8 cellular contexts compared by ENCODE assay signal in genomic region chr12:6684609-6685008, GRCh38. TPM values are rescaled to one million over a fixed set of nuclear protein-coding genes. Genes with fewer than 3 reads are reported as not detected.
DNase-seq lines count a peak whose midpoint lies in the region; ATAC-seq lines count a peak whose summit lies in the region.

No MANE protein-coding gene starts in this region.

- H3K36me3 Mint-ChIP-seq in activated CD4-positive, alpha-beta T cell treated with anti-CD3 and anti-CD28 coated beads, Interleukin-2, amount 10 ng/mL, durations not matched to agents 24 days and 14 days (ENCODE audit: low read depth): peaks cover 42% of the 10 kb centered on the region

- no peaks in the 10 kb centered on the region for H3K27me3 Mint-ChIP-seq in activated CD4-positive, alpha-beta T cell treated with anti-CD3 and anti-CD28 coated beads, Interleukin-2, amount 10 ng/mL, durations not matched to agents 24 days and 14 days

- peaks cover 41% of the 10 kb centered on the region for H3K4me1 Mint-ChIP-seq in activated CD4-positive, alpha-beta T cell treated with anti-CD3 and anti-CD28 coated beads, Interleukin-2, amount 10 ng/mL, durations not matched to agents 24 days and 14 days

- ATAC-seq in activated CD4-positive, CD25-positive, alpha-beta regulatory T cell treated with anti-CD3 and anti-CD28 coated beads, Interleukin-2, amount 50 U/mL, for 24 hours: no peak
- ATAC-seq in HG03432 (IDR thresholded peaks at IDR 0.05; ENCODE audit: unreplicated experiment): no peak

- peak overlapping the region; percentile 67 for H3K27ac Mint-ChIP-seq in activated CD4-positive, alpha-beta T cell treated with anti-CD3 and anti-CD28 coated beads, Interleukin-2, amount 10 ng/mL, durations not matched to agents 24 days and 14 days

- intact Hi-C loops in activated CD4-positive, alpha-beta T cell treated with anti-CD3 and anti-CD28 coated beads, Interleukin-2, amount 10 ng/mL, durations not matched to agents 24 days and 14 days (cut with micrococcal nuclease): no loop called here

- peak overlapping the region; percentile 30 for H3K4me3 Mint-ChIP-seq in activated CD4-positive, alpha-beta T cell treated with anti-CD3 and anti-CD28 coated beads, Interleukin-2, amount 10 ng/mL, durations not matched to agents 24 days and 14 days

- H3K9me3 Mint-ChIP-seq in activated CD4-positive, alpha-beta T cell treated with anti-CD3 and anti-CD28 coated beads, Interleukin-2, amount 10 ng/mL, durations not matched to agents 24 days and 14 days: no peaks in the 10 kb centered on the region

- DNase-seq in activated CD4-positive, CD25-positive, alpha-beta regulatory T cell treated with anti-CD3 and anti-CD28 coated beads, Interleukin-2, amount 50 U/mL, for 16 hours (ENCODE audit: low read depth, low spot score): peak; percentile 16
- DNase-seq in NCI-H146 (lab: John Stamatoyannopoulos, UW): peak; percentile 61
- DNase-seq in activated CD4-positive, alpha-beta T cell treated with anti-CD3 and anti-CD28 coated beads, Interleukin-2, amount 10 ng/mL, durations not matched to agents 24 days and 14 days: peak; percentile 85
- DNase-seq in fibroblast of the conjunctiva (ENCODE audit: low read depth): peak; percentile 5
- peak; percentile 57 for DNase-seq in stimulated activated CD8-positive, alpha-beta memory T cell treated with anti-CD3 and anti-CD28 coated beads, Interleukin-4, amount 100 ng/mL, for 48 hours
- no peak for DNase-seq in ureter (ENCODE audit: low spot score)

RNA-seq across cellular contexts. Expression of gene ZNF384, which starts 4.6 kb away (rescaled TPM):
- total RNA-seq in activated CD4-positive, alpha-beta T cell treated with anti-CD3 and anti-CD28 coated beads, Interleukin-2, amount 10 ng/mL, durations not matched to agents 24 days and 14 days: 83.6 and 84.4 TPM in 2 replicates
- total RNA-seq in ureter: 63.4 TPM

RNA-seq across cellular contexts. Expression of gene PIANP, which starts 16.0 kb away (rescaled TPM):
- total RNA-seq in activated CD4-positive, alpha-beta T cell treated with anti-CD3 and anti-CD28 coated beads, Interleukin-2, amount 10 ng/mL, durations not matched to agents 24 days and 14 days: 0.09 TPM in 1 of 2 replicates, not detected in the other
- total RNA-seq in ureter: 2.6 TPM

RNA-seq across cellular contexts. Expression of gene ING4, which starts 21.7 kb away (rescaled TPM):
- 13.7 and 15.8 TPM in 2 replicates for total RNA-seq in activated CD4-positive, alpha-beta T cell treated with anti-CD3 and anti-CD28 coated beads, Interleukin-2, amount 10 ng/mL, durations not matched to agents 24 days and 14 days
- 39.3 TPM for total RNA-seq in ureter

RNA-seq across cellular contexts. Expression of gene ACRBP, which starts 37.4 kb away (rescaled TPM):
- 0.47 and 0.64 TPM in 2 replicates for total RNA-seq in activated CD4-positive, alpha-beta T cell treated with anti-CD3 and anti-CD28 coated beads, Interleukin-2, amount 10 ng/mL, durations not matched to agents 24 days and 14 days
- total RNA-seq in ureter: 2.3 TPM

RNA-seq across cellular contexts. Expression of gene COPS7A, which starts 39.2 kb away (rescaled TPM):
- 39.5 and 44.8 TPM in 2 replicates for total RNA-seq in activated CD4-positive, alpha-beta T cell treated with anti-CD3 and anti-CD28 coated beads, Interleukin-2, amount 10 ng/mL, durations not matched to agents 24 days and 14 days
- 77.9 TPM for total RNA-seq in ureter
